10 cellular contexts compared by ENCODE assay signal in the genomic region with DNA sequence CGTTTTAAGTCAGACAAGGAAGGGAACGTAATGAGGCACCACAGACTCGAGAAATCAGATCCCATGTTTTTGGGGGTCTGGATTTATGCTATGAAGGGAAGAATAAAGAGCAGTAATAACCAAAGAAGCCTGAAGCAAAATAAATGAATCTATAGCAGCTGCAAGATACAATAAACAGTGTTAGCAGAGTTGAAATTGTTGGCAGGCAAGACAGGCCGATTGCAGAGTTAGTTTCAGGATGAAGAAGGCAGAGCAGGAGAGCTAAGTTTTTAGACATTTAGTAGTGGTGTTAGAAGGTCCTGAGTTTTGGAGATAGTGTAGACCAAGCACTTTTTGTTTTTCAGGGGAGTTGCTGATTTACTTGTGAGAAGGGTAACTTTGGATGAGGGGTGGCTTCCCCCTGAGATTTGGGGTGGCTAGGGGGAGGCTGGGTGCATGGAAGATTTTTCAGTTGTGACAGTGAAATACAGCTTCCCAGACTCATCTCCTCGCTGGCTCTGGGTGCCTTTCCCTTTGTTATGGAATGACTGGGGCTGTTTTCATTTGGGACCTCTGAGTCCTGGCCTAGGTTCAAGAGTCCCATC. TPM values are rescaled to one million over a fixed set of nuclear protein-coding genes. Genes with fewer than 3 reads are reported as not detected.
A peak's percentile ranks its signal among the peaks of the same experiment; 100 is the strongest.
DNase-seq lines count a peak whose midpoint lies in the region; ATAC-seq and TF ChIP-seq lines count a peak whose summit lies in the region.
"Had no signal": no experiment of that assay in that cellular context is flagged by ENCODE, and none has a peak within 500 bp of the region (broad histone marks: within the 10 kb centered on the region; RNA-seq: fewer than 3 reads in every experiment).

No MANE protein-coding gene starts in this region.

- peaks cover 52% of the 10 kb centered on the region for H3F3A ChIP-seq in SK-N-SH (replicated peaks; ENCODE audit: insufficient read depth)

- H3K9me3 Mint-ChIP-seq in Caco-2 (ENCODE audit: unreplicated experiment): no peaks in the 10 kb centered on the region
- H3K9me3 Mint-ChIP-seq: stimulated activated naive B cell treated with anti-CD40 and anti-IgM and Interleukin-4, amounts not matched to agents 10 μg/mL and 1 μg/mL and 100 μg/mL, for 72 hours had no signal

- H3K36me3 Mint-ChIP-seq in Caco-2 (ENCODE audit: insufficient read depth, unreplicated experiment): no peaks in the 10 kb centered on the region
- H3K36me3 Mint-ChIP-seq: activated naive CD8-positive, alpha-beta T cell; stimulated activated naive B cell treated with anti-CD40 and anti-IgM and Interleukin-4, amounts not matched to agents 10 μg/mL and 1 μg/mL and 100 μg/mL, for 72 hours had no signal

- peak overlapping the region; percentile 94 for H3K9ac ChIP-seq in SK-N-SH
- no peak overlapping the region for H3K9ac ChIP-seq in parathyroid adenoma

- peak overlapping the region; percentile 62 to 78 for H3K4me3 ChIP-seq in SK-N-SH (ENCODE audit: low read depth in 2 of 2, low read length in 1 of 2)
- peak overlapping the region; percentile 24 for H3K4me3 ChIP-seq in parathyroid adenoma (ENCODE audit: low read depth, low read length)
- no peak overlapping the region for H3K4me3 ChIP-seq in Caco-2 (ENCODE audit: low read depth, low read length)

- peaks cover 43% of the 10 kb centered on the region for H4K20me1 ChIP-seq in SK-N-SH (ENCODE audit: insufficient read depth)

- no peak for TF ChIP-seq RAD21 in SK-N-SH (IDR thresholded peaks at IDR 0.05; ENCODE audit: low read length)

- H3K9me2 ChIP-seq in SK-N-SH: no peaks in the 10 kb centered on the region

- no peak overlapping the region for H3K4me3 Mint-ChIP-seq in Caco-2 (ENCODE audit: unreplicated experiment)
- H3K4me3 Mint-ChIP-seq: activated naive CD8-positive, alpha-beta T cell; stimulated activated naive B cell treated with anti-CD40 and anti-IgM and Interleukin-4, amounts not matched to agents 10 μg/mL and 1 μg/mL and 100 μg/mL, for 72 hours had no signal

- no peaks in the 10 kb centered on the region for H3K27me3 Mint-ChIP-seq in Caco-2 (ENCODE audit: insufficient read depth, unreplicated experiment)

- intact Hi-C loops in Caco-2 (cut with micrococcal nuclease; ENCODE audit: unreplicated experiment) (no loop called here), posterior vena cava (cut with DNase I) (loop anchor here in 1 of 2 donors (5.0 kb wide), 2 partner anchors 39 to 54 kb away; no protein-coding TSS in a partner anchor)

- H3K4me1 ChIP-seq in SK-N-SH (ENCODE audit: control insufficient read depth in 1 of 2, insufficient read depth in 2 of 2, low read depth in 1 of 2, low read length in 1 of 2) (peaks cover 45 to 50% of the 10 kb centered on the region in 2 experiments), parathyroid adenoma (no peaks in the 10 kb centered on the region), Caco-2 (no peaks in the 10 kb centered on the region)

- CTCF ChIA-PET in SK-N-SH (lab: Yijun Ruan, JAX) (interaction anchor here (0.8 to 5.9 kb wide), 13 partner anchors 8 to 577 kb away, joined by 3 to 54 read pairs (median 4); no protein-coding TSS in a partner anchor), Caco-2 (lab: Charles Lee) (no interaction called here)

- no peaks in the 10 kb centered on the region for H3K27me3 ChIP-seq in SK-N-SH (ENCODE audit: insufficient read depth)
- no peaks in the 10 kb centered on the region for H3K27me3 ChIP-seq in parathyroid adenoma (ENCODE audit: control insufficient read depth, insufficient read depth, low read length)
- H3K27me3 ChIP-seq in Caco-2 (replicated peaks; ENCODE audit: control insufficient read depth, insufficient read depth, low read length): no peaks in the 10 kb centered on the region; the same call in 1 of the 2 replicates

- 3% methylated on average over 5 of the region's 5 CpGs for WGBS in SK-N-SH (ENCODE audit: low lambda C conversion rate)

- no peak for ATAC-seq in HG02884 (IDR thresholded peaks at IDR 0.05; ENCODE audit: unreplicated experiment)
- ATAC-seq: stimulated activated naive B cell treated with anti-CD40 and anti-IgM and Interleukin-4, amounts not matched to agents 10 μg/mL and 1 μg/mL and 100 μg/mL, for 72 hours had no signal

- POLR2A ChIA-PET in SK-N-SH (lab: Yijun Ruan, JAX) (interaction anchor here (0.6 to 0.7 kb wide), 2 partner anchors 509 to 570 kb away, joined by 3 read pairs; a partner anchor contains a TSS), Caco-2 (lab: Charles Lee) (no interaction called here)

- H3K27ac ChIP-seq in SK-N-SH (ENCODE audit: low read depth in 2 of 2, low read length in 1 of 2) (peak overlapping the region; percentile 99 to 100), parathyroid adenoma (no peak overlapping the region)

- BruUV-seq in Caco-2 (replicated peaks; lab: Mats Ljungman, UMichigan): no TSS peak

- H3K36me3 ChIP-seq in SK-N-SH (replicated peaks in 1 of 2; ENCODE audit: control insufficient read depth in 1 of 2, insufficient read depth in 2 of 2, low read length in 1 of 2) (no peaks in the 10 kb centered on the region), parathyroid adenoma (ENCODE audit: control insufficient read depth, insufficient read depth, low read length) (no peaks in the 10 kb centered on the region), Caco-2 (ENCODE audit: control insufficient read depth, insufficient read depth, low read length) (no peaks in the 10 kb centered on the region)

- H3K4me2 ChIP-seq in SK-N-SH (peak overlapping the region; percentile 95), parathyroid adenoma (ENCODE audit: low read length) (no peak overlapping the region)

- DNase-seq in DMS 273 (lab: John Stamatoyannopoulos, UW; ENCODE audit: unreplicated experiment): peak; percentile 59
- no peak for DNase-seq in SK-N-SH
- DNase-seq in foreskin melanocyte: peak; percentile 67
- DNase-seq in NCI-H1417 (lab: John Stamatoyannopoulos, UW): no peak
- DNase-seq in Caco-2: no peak
- no peak for DNase-seq in posterior vena cava (ENCODE audit: low spot score)
- DNase-seq: stimulated activated naive B cell treated with anti-CD40 and anti-IgM and Interleukin-4, amounts not matched to agents 10 μg/mL and 1 μg/mL and 100 μg/mL, for 72 hours had no signal

- peaks cover 7% of the 10 kb centered on the region for H3K4me1 Mint-ChIP-seq in Caco-2 (ENCODE audit: low read depth, unreplicated experiment)

- no peak overlapping the region for H3K27ac Mint-ChIP-seq in Caco-2 (ENCODE audit: unreplicated experiment)
- H3K27ac Mint-ChIP-seq: activated naive CD8-positive, alpha-beta T cell; stimulated activated naive B cell treated with anti-CD40 and anti-IgM and Interleukin-4, amounts not matched to agents 10 μg/mL and 1 μg/mL and 100 μg/mL, for 72 hours had no signal

- no peaks in the 10 kb centered on the region for H3K9me3 ChIP-seq in SK-N-SH
- H3K9me3 ChIP-seq in parathyroid adenoma (ENCODE audit: control insufficient read depth, low read length): no peaks in the 10 kb centered on the region
- H3K9me3 ChIP-seq in Caco-2: no peaks in the 10 kb centered on the region

- peak overlapping the region; percentile 31; the same call in 1 of the 2 replicates for H2AFZ ChIP-seq in SK-N-SH (ENCODE audit: low read depth)
- H2AFZ ChIP-seq in parathyroid adenoma: no peak overlapping the region

- H3K79me2 ChIP-seq in SK-N-SH (ENCODE audit: insufficient read depth) (peaks cover 55% of the 10 kb centered on the region), parathyroid adenoma (no peaks in the 10 kb centered on the region)

- TF ChIP-seq CTCF in SK-N-SH (IDR thresholded peaks at IDR 0.05) (no peak), parathyroid adenoma (IDR thresholded peaks at IDR 0.05) (no peak), Caco-2 (IDR thresholded peaks at IDR 0.05; ENCODE audit: insufficient read depth in 1 of 2, low read depth in 1 of 2, low read length in 1 of 2, severe bottlenecking in 1 of 2, unreplicated experiment in 1 of 2) (no peak)

- TF ChIP-seq EP300 in SK-N-SH (IDR thresholded peaks at IDR 0.05; ENCODE audit: borderline replicate concordance in 1 of 2, low read depth in 1 of 2, low read length in 1 of 2): no peak

TF ChIP-seq in SK-N-SH, 30 proteins besides CTCF, POLR2A, EP300 and RAD21 (continues in another document):
- no peak for TF ChIP-seq MXI1 (IDR thresholded peaks at IDR 0.05; ENCODE audit: low read depth, low read length)
- TF ChIP-seq YY1 (IDR thresholded peaks at IDR 0.05; ENCODE audit: low read depth): no peak
- TF ChIP-seq, protein P1, sequence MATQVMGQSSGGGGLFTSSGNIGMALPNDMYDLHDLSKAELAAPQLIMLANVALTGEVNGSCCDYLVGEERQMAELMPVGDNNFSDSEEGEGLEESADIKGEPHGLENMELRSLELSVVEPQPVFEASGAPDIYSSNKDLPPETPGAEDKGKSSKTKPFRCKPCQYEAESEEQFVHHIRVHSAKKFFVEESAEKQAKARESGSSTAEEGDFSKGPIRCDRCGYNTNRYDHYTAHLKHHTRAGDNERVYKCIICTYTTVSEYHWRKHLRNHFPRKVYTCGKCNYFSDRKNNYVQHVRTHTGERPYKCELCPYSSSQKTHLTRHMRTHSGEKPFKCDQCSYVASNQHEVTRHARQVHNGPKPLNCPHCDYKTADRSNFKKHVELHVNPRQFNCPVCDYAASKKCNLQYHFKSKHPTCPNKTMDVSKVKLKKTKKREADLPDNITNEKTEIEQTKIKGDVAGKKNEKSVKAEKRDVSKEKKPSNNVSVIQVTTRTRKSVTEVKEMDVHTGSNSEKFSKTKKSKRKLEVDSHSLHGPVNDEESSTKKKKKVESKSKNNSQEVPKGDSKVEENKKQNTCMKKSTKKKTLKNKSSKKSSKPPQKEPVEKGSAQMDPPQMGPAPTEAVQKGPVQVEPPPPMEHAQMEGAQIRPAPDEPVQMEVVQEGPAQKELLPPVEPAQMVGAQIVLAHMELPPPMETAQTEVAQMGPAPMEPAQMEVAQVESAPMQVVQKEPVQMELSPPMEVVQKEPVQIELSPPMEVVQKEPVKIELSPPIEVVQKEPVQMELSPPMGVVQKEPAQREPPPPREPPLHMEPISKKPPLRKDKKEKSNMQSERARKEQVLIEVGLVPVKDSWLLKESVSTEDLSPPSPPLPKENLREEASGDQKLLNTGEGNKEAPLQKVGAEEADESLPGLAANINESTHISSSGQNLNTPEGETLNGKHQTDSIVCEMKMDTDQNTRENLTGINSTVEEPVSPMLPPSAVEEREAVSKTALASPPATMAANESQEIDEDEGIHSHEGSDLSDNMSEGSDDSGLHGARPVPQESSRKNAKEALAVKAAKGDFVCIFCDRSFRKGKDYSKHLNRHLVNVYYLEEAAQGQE (IDR thresholded peaks at IDR 0.05; ENCODE audit: low read depth, low read length): no peak
- TF ChIP-seq MEF2A (IDR thresholded peaks at IDR 0.05; ENCODE audit: borderline replicate concordance, low read depth): no peak

RNA-seq across cellular contexts. Expression of a gene that starts 0.6 kb away (rescaled TPM):
- 34.0 and 55.4 TPM in 2 replicates for polyA plus RNA-seq in SK-N-SH (2012; rRNA removed)
- polyA plus RNA-seq in SK-N-SH (2012; cell fraction: cytosol; rRNA removed): 33.4 and 38.8 TPM in 2 replicates
- polyA plus RNA-seq in SK-N-SH (2012; cell fraction: nucleus; rRNA removed): 36.1 and 68.2 TPM in 2 replicates
- 0.65 and 0.73 TPM in 2 replicates for total RNA-seq in Caco-2 (2022)
- total RNA-seq in posterior vena cava: 100 to 1,000 TPM; 116 to 138 TPM

Comparison
In these comparisons a context has a peak if more than half of its experiments do, and no peak if none do; other contexts are left out.
1. DNase-seq: peak in DMS 273 (single experiment) and foreskin melanocyte (single experiment); none in SK-N-SH (single experiment), NCI-H1417 (0 of 3), Caco-2 (0 of 2) and posterior vena cava (single experiment).
2. RNA of a gene that starts 0.6 kb away (total RNA-seq): 116 to 138 TPM in posterior vena cava; 0.65 to 0.73 TPM in Caco-2; every median in the first group is over 10 times any median in the second.